ENCODE assay signal across 25 cellular contexts in genomic region chr2:135226961-135227360, GRCh38.
DNase-seq lines count a peak whose midpoint lies in the region; ATAC-seq and TF ChIP-seq lines count a peak whose summit lies in the region.
"Had no signal": no experiment of that assay in that cellular context is flagged by ENCODE, and none has a peak within 500 bp of the region (broad histone marks: within the 10 kb centered on the region; RNA-seq: fewer than 3 reads in every experiment).

No MANE protein-coding gene starts in this region.

- peak overlapping the region; percentile 13; the same call in 1 of the 2 replicates for H3K4me3 ChIP-seq in ACC112 (ENCODE audit: low read depth, low read length)
- H3K4me3 ChIP-seq in adipocyte (ENCODE audit: low read length), result no peak overlapping the region
- H3K4me3 ChIP-seq in fibroblast of villous mesenchyme (ENCODE audit: low read depth, low read length), result no peak overlapping the region
- H3K4me3 ChIP-seq: cardiac muscle cell, GM23338, hepatocyte, K562 had no signal

- H3K27me3 ChIP-seq in ACC112 (ENCODE audit: insufficient read depth, low read length) (no peaks in the 10 kb centered on the region), adipocyte (replicated peaks; ENCODE audit: control insufficient read depth, insufficient read depth, low read length) (no peaks in the 10 kb centered on the region)
- H3K27me3 ChIP-seq: cardiac muscle cell, hepatocyte had no signal

- H3K9ac ChIP-seq in adipocyte (ENCODE audit: low read length), result no peak overlapping the region

- H3K79me2 ChIP-seq in ACC112 (ENCODE audit: control insufficient read depth, insufficient read depth, low read length, unreplicated experiment), result no peaks in the 10 kb centered on the region
- H3K79me2 ChIP-seq: hepatocyte had no signal

- H3K27ac Mint-ChIP-seq in activated T-helper 17 cell treated with anti-CD3 and anti-CD28 coated beads, Interleukin-2, amount 50 U/mL, for 72 hours, result no peak overlapping the region
- H3K27ac Mint-ChIP-seq: CD14-positive monocyte; GM23338; naive B cell; stimulated activated effector memory CD8-positive, alpha-beta T cell treated with anti-CD3 and anti-CD28 coated beads, Interleukin-12 subunit alpha, Interleukin-12 subunit beta, amount 100 ng/mL, for 72 hours; T-helper 17 cell had no signal

- no peaks in the 10 kb centered on the region for H3K27me3 Mint-ChIP-seq in activated T-helper 17 cell treated with anti-CD3 and anti-CD28 coated beads, Interleukin-2, amount 50 U/mL, for 72 hours
- H3K27me3 Mint-ChIP-seq: naive B cell, T-helper 17 cell had no signal

- H3K36me3 Mint-ChIP-seq in activated T-helper 17 cell treated with anti-CD3 and anti-CD28 coated beads, Interleukin-2, amount 50 U/mL, for 72 hours (ENCODE audit: low read depth), result no peaks in the 10 kb centered on the region
- H3K36me3 Mint-ChIP-seq: stimulated activated effector memory CD8-positive, alpha-beta T cell treated with anti-CD3 and anti-CD28 coated beads, Interleukin-12 subunit alpha, Interleukin-12 subunit beta, amount 100 ng/mL, for 72 hours had no signal

- H3K4me1 ChIP-seq in ACC112 (ENCODE audit: control insufficient read depth, insufficient read depth, low read length, unreplicated experiment) (peaks cover 15% of the 10 kb centered on the region), adipocyte (ENCODE audit: control insufficient read depth, insufficient read depth, low read length) (peaks cover 6% of the 10 kb centered on the region)

- H3K4me1 Mint-ChIP-seq in activated T-helper 17 cell treated with anti-CD3 and anti-CD28 coated beads, Interleukin-2, amount 50 U/mL, for 72 hours, result no peaks in the 10 kb centered on the region
- H3K4me1 Mint-ChIP-seq: CD14-positive monocyte; GM23338; naive B cell; stimulated activated effector memory CD8-positive, alpha-beta T cell treated with anti-CD3 and anti-CD28 coated beads, Interleukin-12 subunit alpha, Interleukin-12 subunit beta, amount 100 ng/mL, for 72 hours; T-helper 17 cell had no signal

- peak overlapping the region; percentile 82 for H3K27ac ChIP-seq in ACC112 (ENCODE audit: low read depth, low read length)
- H3K27ac ChIP-seq: cardiac muscle cell, hepatocyte had no signal

- peak; percentile 15 for DNase-seq in ELR (ENCODE audit: low read depth)
- DNase-seq in adipocyte (ENCODE audit: low read depth), result peak; percentile 48
- peak; percentile 69 for DNase-seq in fibroblast of villous mesenchyme (ENCODE audit: low read depth)
- no peak for DNase-seq in NCI-H128 (lab: John Stamatoyannopoulos, UW; ENCODE audit: unreplicated experiment)
- DNase-seq in T-helper 1 cell, result no peak
- DNase-seq: activated naive CD4-positive, alpha-beta T cell treated with Interleukin-2 at 50 U/mL for 16 hours; activated T-cell treated with anti-CD3 and anti-CD28 coated beads, Interleukin-2, amount 50 U/mL, for 48 hours; Calu3; cortex of kidney; foreskin melanocyte; naive B cell; NCI-H526; nucleus accumbens; small intestine; T-helper 17 cell had no signal

- no peak overlapping the region for H3K4me3 Mint-ChIP-seq in activated T-helper 17 cell treated with anti-CD3 and anti-CD28 coated beads, Interleukin-2, amount 50 U/mL, for 72 hours
- H3K4me3 Mint-ChIP-seq: CD14-positive monocyte; GM23338; naive B cell; stimulated activated effector memory CD8-positive, alpha-beta T cell treated with anti-CD3 and anti-CD28 coated beads, Interleukin-12 subunit alpha, Interleukin-12 subunit beta, amount 100 ng/mL, for 72 hours; T-helper 17 cell had no signal

- no peaks in the 10 kb centered on the region for H3K9me3 Mint-ChIP-seq in activated T-helper 17 cell treated with anti-CD3 and anti-CD28 coated beads, Interleukin-2, amount 50 U/mL, for 72 hours
- H3K9me3 Mint-ChIP-seq: stimulated activated effector memory CD8-positive, alpha-beta T cell treated with anti-CD3 and anti-CD28 coated beads, Interleukin-12 subunit alpha, Interleukin-12 subunit beta, amount 100 ng/mL, for 72 hours had no signal

- no peak for TF ChIP-seq CTCF in fibroblast of villous mesenchyme (IDR thresholded peaks at IDR 0.05; ENCODE audit: insufficient read depth, low read depth, low read length)

- no peaks in the 10 kb centered on the region for H3K36me3 ChIP-seq in ACC112 (ENCODE audit: insufficient read depth, low read length)
- H3K36me3 ChIP-seq in adipocyte (ENCODE audit: control insufficient read depth, insufficient read depth, low read length, severe bottlenecking), result no peaks in the 10 kb centered on the region
- H3K36me3 ChIP-seq: cardiac muscle cell had no signal

- no peak for ATAC-seq in activated T-helper 17 cell treated with anti-CD3 and anti-CD28 coated beads, Interleukin-2, amount 50 U/mL, for 72 hours (replicated peaks)
- no peak for ATAC-seq in HG02884 (IDR thresholded peaks at IDR 0.05; ENCODE audit: unreplicated experiment)
- ATAC-seq: GM23338; K562; left lobe of liver; stimulated activated effector memory CD8-positive, alpha-beta T cell treated with anti-CD3 and anti-CD28 coated beads, Interleukin-12 subunit alpha, Interleukin-12 subunit beta, amount 100 ng/mL, for 72 hours; T-helper 17 cell had no signal

- no peaks in the 10 kb centered on the region for H3K9me3 ChIP-seq in adipocyte (ENCODE audit: control insufficient read depth, low read length)

- H2AFZ ChIP-seq in ACC112 (ENCODE audit: low read length, unreplicated experiment), result no peak overlapping the region
- H2AFZ ChIP-seq: GM23338, hepatocyte had no signal

Comparison
In these comparisons a context has a peak if more than half of its experiments do, and no peak if none do; other contexts are left out.
1. DNase-seq: peak in ELR (single experiment), adipocyte (single experiment) and fibroblast of villous mesenchyme (single experiment); none in NCI-H128 (single experiment) and T-helper 1 cell (0 of 5).